Comparison of ENCODE assay signal across 1 cellular context in the genomic region with DNA sequence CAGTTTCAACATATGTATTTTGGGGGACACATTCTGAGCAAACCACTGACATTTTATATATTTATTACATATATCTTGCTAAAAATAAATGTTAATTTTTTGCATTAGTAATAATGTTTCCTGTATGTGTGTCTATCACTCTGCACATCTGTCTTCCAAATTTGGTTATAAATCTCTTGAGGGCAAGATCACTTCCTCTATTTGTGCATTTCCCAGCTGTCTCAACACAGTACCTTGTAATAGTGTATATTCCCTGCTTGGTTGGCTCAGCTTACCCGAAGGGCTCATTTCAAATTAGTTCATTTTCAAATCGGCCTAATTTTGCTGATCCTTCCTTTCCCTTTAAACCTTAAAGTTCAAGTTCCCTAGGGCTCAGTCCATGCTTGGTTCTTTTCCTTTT.
TF ChIP-seq lines count a peak whose summit lies in the region.

No MANE protein-coding gene starts in this region.

TF ChIP-seq in GM23338, 12 proteins besides CTCF, POLR2A, EP300 and RAD21 (continued from another document):
- TF ChIP-seq NANOG (IDR thresholded peaks at IDR 0.05; ENCODE audit: borderline replicate concordance) (no peak), CREB1 (CRISPR knock-in tag; IDR thresholded peaks at IDR 0.05; ENCODE audit: low read depth) (no peak), EZH2phosphoT487 (IDR thresholded peaks at IDR 0.05; ENCODE audit: unreplicated experiment) (no peak), STAT1 (IDR thresholded peaks at IDR 0.05; ENCODE audit: unreplicated experiment) (no peak), POLR2AphosphoS5 (IDR thresholded peaks at IDR 0.05; ENCODE audit: low read depth) (no peak), EZH2 (IDR thresholded peaks at IDR 0.05; ENCODE audit: low read depth, unreplicated experiment) (no peak)
- TF ChIP-seq, protein P1, sequence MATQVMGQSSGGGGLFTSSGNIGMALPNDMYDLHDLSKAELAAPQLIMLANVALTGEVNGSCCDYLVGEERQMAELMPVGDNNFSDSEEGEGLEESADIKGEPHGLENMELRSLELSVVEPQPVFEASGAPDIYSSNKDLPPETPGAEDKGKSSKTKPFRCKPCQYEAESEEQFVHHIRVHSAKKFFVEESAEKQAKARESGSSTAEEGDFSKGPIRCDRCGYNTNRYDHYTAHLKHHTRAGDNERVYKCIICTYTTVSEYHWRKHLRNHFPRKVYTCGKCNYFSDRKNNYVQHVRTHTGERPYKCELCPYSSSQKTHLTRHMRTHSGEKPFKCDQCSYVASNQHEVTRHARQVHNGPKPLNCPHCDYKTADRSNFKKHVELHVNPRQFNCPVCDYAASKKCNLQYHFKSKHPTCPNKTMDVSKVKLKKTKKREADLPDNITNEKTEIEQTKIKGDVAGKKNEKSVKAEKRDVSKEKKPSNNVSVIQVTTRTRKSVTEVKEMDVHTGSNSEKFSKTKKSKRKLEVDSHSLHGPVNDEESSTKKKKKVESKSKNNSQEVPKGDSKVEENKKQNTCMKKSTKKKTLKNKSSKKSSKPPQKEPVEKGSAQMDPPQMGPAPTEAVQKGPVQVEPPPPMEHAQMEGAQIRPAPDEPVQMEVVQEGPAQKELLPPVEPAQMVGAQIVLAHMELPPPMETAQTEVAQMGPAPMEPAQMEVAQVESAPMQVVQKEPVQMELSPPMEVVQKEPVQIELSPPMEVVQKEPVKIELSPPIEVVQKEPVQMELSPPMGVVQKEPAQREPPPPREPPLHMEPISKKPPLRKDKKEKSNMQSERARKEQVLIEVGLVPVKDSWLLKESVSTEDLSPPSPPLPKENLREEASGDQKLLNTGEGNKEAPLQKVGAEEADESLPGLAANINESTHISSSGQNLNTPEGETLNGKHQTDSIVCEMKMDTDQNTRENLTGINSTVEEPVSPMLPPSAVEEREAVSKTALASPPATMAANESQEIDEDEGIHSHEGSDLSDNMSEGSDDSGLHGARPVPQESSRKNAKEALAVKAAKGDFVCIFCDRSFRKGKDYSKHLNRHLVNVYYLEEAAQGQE (IDR thresholded peaks at IDR 0.05; ENCODE audit: unreplicated experiment), result no peak
- TF ChIP-seq, protein P2, sequence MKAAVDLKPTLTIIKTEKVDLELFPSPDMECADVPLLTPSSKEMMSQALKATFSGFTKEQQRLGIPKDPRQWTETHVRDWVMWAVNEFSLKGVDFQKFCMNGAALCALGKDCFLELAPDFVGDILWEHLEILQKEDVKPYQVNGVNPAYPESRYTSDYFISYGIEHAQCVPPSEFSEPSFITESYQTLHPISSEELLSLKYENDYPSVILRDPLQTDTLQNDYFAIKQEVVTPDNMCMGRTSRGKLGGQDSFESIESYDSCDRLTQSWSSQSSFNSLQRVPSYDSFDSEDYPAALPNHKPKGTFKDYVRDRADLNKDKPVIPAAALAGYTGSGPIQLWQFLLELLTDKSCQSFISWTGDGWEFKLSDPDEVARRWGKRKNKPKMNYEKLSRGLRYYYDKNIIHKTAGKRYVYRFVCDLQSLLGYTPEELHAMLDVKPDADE (IDR thresholded peaks at IDR 0.05), result no peak
